Comparison of ENCODE assay signal across 37 cellular contexts in genomic region chr5:119257613-119258012, GRCh38.
DNase-seq lines count a peak whose midpoint lies in the region; ATAC-seq, FAIRE-seq and TF ChIP-seq lines count a peak whose summit lies in the region.
"Had no signal": no experiment of that assay in that cellular context is flagged by ENCODE, and none has a peak within 500 bp of the region (broad histone marks: within the 10 kb centered on the region; RNA-seq: fewer than 3 reads in every experiment).

No MANE protein-coding gene starts in this region.

- ATAC-seq in GM12878: no peak
- no peak for ATAC-seq in K562
- ATAC-seq: A549; CD8-positive, alpha-beta T cell had no signal

- H3K36me3 ChIP-seq in HEK293 (ENCODE audit: control insufficient read depth in 2 of 2, insufficient read depth in 1 of 2, low read length in 2 of 2) (no peaks in the 10 kb centered on the region), GM12878 (ENCODE audit: control insufficient read depth in 2 of 2, insufficient read depth in 2 of 2, low read length in 1 of 2) (no peaks in the 10 kb centered on the region), K562 (ENCODE audit: control insufficient read depth, insufficient read depth, low read length) (no peaks in the 10 kb centered on the region), endodermal cell (ENCODE audit: control insufficient read depth, insufficient read depth, low read length) (no peaks in the 10 kb centered on the region)
- H3K36me3 ChIP-seq: BE2C had no signal

- no peak overlapping the region for H3K27ac Mint-ChIP-seq in endodermal cell
- H3K27ac Mint-ChIP-seq: B cell; CD14-positive monocyte; CD4-positive, alpha-beta memory T cell; CD4-positive, alpha-beta T cell; CD8-positive, alpha-beta memory T cell; CD8-positive, alpha-beta T cell had no signal

- TF ChIP-seq RAD21 in GM12878 (IDR thresholded peaks at IDR 0.05; ENCODE audit: insufficient read depth, low read depth, low read length): no peak
- TF ChIP-seq RAD21 in K562 (CRISPR knock-in tag; conservative IDR thresholded peaks at IDR 0.05 in 1 of 2, IDR thresholded peaks at IDR 0.05 in 1 of 2): no peak

- no peaks in the 10 kb centered on the region for H3K4me1 Mint-ChIP-seq in endodermal cell
- H3K4me1 Mint-ChIP-seq: B cell, CD14-positive monocyte had no signal

- POLR2A ChIA-PET in HEK293 (lab: Yijun Ruan, JAX) (no interaction called here), GM12878 (lab: Charles Lee) (no interaction called here), K562 (lab: Yijun Ruan, JAX) (interaction anchor here (1.1 kb wide), 1 partner anchor 11 kb away, joined by 4 read pairs; no protein-coding TSS in a partner anchor)

- TF ChIP-seq CTCF in HEK293 (tag by site-specific recombination; IDR thresholded peaks at IDR 0.05): no peak
- TF ChIP-seq CTCF in GM12878 (IDR thresholded peaks at IDR 0.05 in 2 of 3, conservative IDR thresholded peaks at IDR 0.05 in 1 of 3; ENCODE audit: control insufficient read depth in 2 of 3, extremely low read depth in 1 of 3, insufficient read depth in 1 of 3, low read depth in 3 of 3, low read length in 3 of 3): no peak
- TF ChIP-seq CTCF in K562 (IDR thresholded peaks at IDR 0.05 in 2 of 3, conservative IDR thresholded peaks at IDR 0.05 in 1 of 3; ENCODE audit: insufficient read depth in 2 of 3, low read depth in 1 of 3, low read length in 3 of 3): no peak
- TF ChIP-seq CTCF in endodermal cell (conservative IDR thresholded peaks at IDR 0.05): no peak

- H3K4me3 Mint-ChIP-seq in endodermal cell: no peak overlapping the region
- H3K4me3 Mint-ChIP-seq: B cell; CD14-positive monocyte; CD4-positive, alpha-beta memory T cell; CD4-positive, alpha-beta T cell; CD8-positive, alpha-beta memory T cell; CD8-positive, alpha-beta T cell had no signal

- H3K4me2 ChIP-seq in GM12878 (ENCODE audit: control insufficient read depth, insufficient read depth) (no peak overlapping the region), K562 (ENCODE audit: insufficient read depth, low read length) (no peak overlapping the region)
- H3K4me2 ChIP-seq: A549; BLaER1; BLaER1 treated with 17β-estradiol and CSF1 and Interleukin-3, amounts not matched to agents 10 nM and 100 nM had no signal

- H3K27ac ChIP-seq in HEK293 (ENCODE audit: extremely low read depth, low read depth, low read length) (no peak overlapping the region), GM12878 (ENCODE audit: control insufficient read depth, insufficient read depth) (no peak overlapping the region), K562 (ENCODE audit: extremely low read depth, low read depth, low read length) (no peak overlapping the region), endodermal cell (ENCODE audit: low read depth, low read length) (no peak overlapping the region)
- H3K27ac ChIP-seq: 22Rv1; A549; BLaER1; BLaER1 treated with 17β-estradiol and CSF1 and Interleukin-3, amounts not matched to agents 10 nM and 100 nM; C4-2B had no signal

- no peaks in the 10 kb centered on the region for H3K4me1 ChIP-seq in HEK293 (ENCODE audit: control insufficient read depth, insufficient read depth, low read length)
- H3K4me1 ChIP-seq in GM12878 (ENCODE audit: control insufficient read depth, insufficient read depth, low read length): no peaks in the 10 kb centered on the region
- H3K4me1 ChIP-seq in K562 (replicated peaks in 1 of 2; ENCODE audit: control insufficient read depth in 2 of 2, insufficient read depth in 2 of 2, low read length in 2 of 2): no peaks in the 10 kb centered on the region
- no peaks in the 10 kb centered on the region for H3K4me1 ChIP-seq in endodermal cell (ENCODE audit: control insufficient read depth, insufficient read depth, low read length)
- H3K4me1 ChIP-seq: A549; BE2C; BLaER1; BLaER1 treated with 17β-estradiol and CSF1 and Interleukin-3, amounts not matched to agents 10 nM and 100 nM had no signal

- RAD21 ChIA-PET in GM12878 (lab: Charles Lee; ENCODE audit: unreplicated experiment): interaction anchor here (3.1 to 5.0 kb wide), 3 partner anchors 10 to 269 kb away, joined by 15 to 20 read pairs (median 17); partner anchors contain the start of gene DTWD2

- no peak overlapping the region for H3K9ac ChIP-seq in GM12878 (ENCODE audit: control insufficient read depth, insufficient read depth, low read length)
- no peak overlapping the region for H3K9ac ChIP-seq in K562 (ENCODE audit: insufficient read depth in 1 of 2, low read depth in 2 of 2, low read length in 2 of 2)
- H3K9ac ChIP-seq in endodermal cell (ENCODE audit: extremely low read depth, low read length, poor library complexity, severe bottlenecking): no peak overlapping the region
- H3K9ac ChIP-seq: BLaER1; BLaER1 treated with 17β-estradiol and CSF1 and Interleukin-3, amounts not matched to agents 10 nM and 100 nM had no signal

- TF ChIP-seq EP300 in GM12878 (IDR thresholded peaks at IDR 0.05; ENCODE audit: borderline replicate concordance in 1 of 2, control insufficient read depth in 1 of 2, low read depth in 2 of 2, low read length in 2 of 2) (no peak), K562 (IDR thresholded peaks at IDR 0.05; ENCODE audit: low read length) (no peak)

- H3K79me2 ChIP-seq in GM12878 (ENCODE audit: control insufficient read depth, insufficient read depth, low read length) (no peaks in the 10 kb centered on the region), K562 (ENCODE audit: control insufficient read depth, insufficient read depth, low read length) (no peaks in the 10 kb centered on the region)

- CTCF ChIA-PET in HEK293 (lab: Yijun Ruan, JAX) (interaction anchor here (0.8 to 1.2 kb wide), 2 partner anchors 9 to 80 kb away, joined by 3 to 4 read pairs; no protein-coding TSS in a partner anchor), GM12878 (lab: Yijun Ruan, JAX) (interaction anchor here (0.6 to 4.8 kb wide), 6 partner anchors 10 to 269 kb away, joined by 3 to 45 read pairs (median 12); partner anchors contain the start of gene DTWD2), K562 (lab: Yijun Ruan, JAX; ENCODE audit: low intra/inter-chr PET ratio) (no interaction called here)

- no peaks in the 10 kb centered on the region for H3K9me1 ChIP-seq in K562 (ENCODE audit: control insufficient read depth, insufficient read depth, low read length)

- H3K9me3 ChIP-seq in HEK293 (ENCODE audit: control insufficient read depth, insufficient read depth, low read depth, low read length) (no peaks in the 10 kb centered on the region), GM12878 (replicated peaks; ENCODE audit: control insufficient read depth, insufficient read depth, low read length) (peaks cover 2% of the 10 kb centered on the region), K562 (replicated peaks; ENCODE audit: control insufficient read depth, insufficient read depth, low read depth, low read length) (peaks cover 2% of the 10 kb centered on the region), endodermal cell (ENCODE audit: control insufficient read depth, low read length) (peaks cover 47% of the 10 kb centered on the region)
- H3K9me3 ChIP-seq: BE2C, Caco-2 had no signal

- FAIRE-seq in GM12878 (lab: Jason Lieb, UNC) (no peak), K562 (lab: Jason Lieb, UNC) (no peak), RCC 7860 (lab: Jason Lieb, UNC) (no peak)
- FAIRE-seq: A204.1, A549, D721Med had no signal

- H3K36me3 Mint-ChIP-seq in endodermal cell (ENCODE audit: low read depth): peaks cover 16% of the 10 kb centered on the region

- no peaks in the 10 kb centered on the region for H3K27me3 ChIP-seq in GM12878 (replicated peaks in 1 of 2; ENCODE audit: control insufficient read depth in 2 of 2, insufficient read depth in 2 of 2, low read length in 1 of 2)
- no peaks in the 10 kb centered on the region for H3K27me3 ChIP-seq in K562 (ENCODE audit: control insufficient read depth in 2 of 2, insufficient read depth in 2 of 2, low read length in 2 of 2)
- no peaks in the 10 kb centered on the region for H3K27me3 ChIP-seq in endodermal cell (ENCODE audit: control insufficient read depth, insufficient read depth, low read length, poor library complexity, severe bottlenecking)
- H3K27me3 ChIP-seq: BE2C; BLaER1; BLaER1 treated with 17β-estradiol and CSF1 and Interleukin-3, amounts not matched to agents 10 nM and 100 nM had no signal

- no TSS peak for BruUV-seq in GM12878 (replicated peaks; lab: Mats Ljungman, UMichigan)
- no TSS peak for BruUV-seq in K562 (replicated peaks; lab: Mats Ljungman, UMichigan)

- TF ChIP-seq POLR2A in GM12878 (IDR thresholded peaks at IDR 0.05; ENCODE audit: low read depth, low read length): no peak
- TF ChIP-seq POLR2A in K562 (conservative IDR thresholded peaks at IDR 0.05): no peak

- intact Hi-C loops in GM12878 (cut with micrococcal nuclease; ENCODE audit: unreplicated experiment): no loop called here
- intact Hi-C loops in K562 (cut with micrococcal nuclease): no loop called here

- DNase-seq in GM12878 (ENCODE audit: low read depth, low spot score): no peak
- DNase-seq in K562 (ENCODE audit: extremely low read depth in 1 of 4, low spot score in 3 of 4): no peak
- DNase-seq in endodermal cell: no peak
- no peak for DNase-seq in NCI-H526 treated with DMSO at 0.1 percent for 48 hours (lab: John Stamatoyannopoulos, UW)
- DNase-seq in stimulated activated naive CD4-positive, alpha-beta T cell treated with Interleukin-2 at 50 U/mL for 16 hours (lab: John Stamatoyannopoulos, UW): no peak
- no peak for DNase-seq in NCI-H1105 (lab: John Stamatoyannopoulos, UW)
- DNase-seq in RCC 7860 (ENCODE audit: low spot score): no peak
- DNase-seq: 8988T; ACHN; AML-193; BE2C; C1 segment of cervical spinal cord; Caco-2; Calu3; CD4-positive, alpha-beta memory T cell; CD4-positive, alpha-beta T cell; CD4-positive, CD25-positive, alpha-beta regulatory T cell; CD8-positive, alpha-beta memory T cell; CD8-positive, alpha-beta T cell; COR-L47; DMS 273 treated with DMSO at 0.1 percent for 48 hours; DMS153; DMS53; DMS79; DMS79 treated with DMSO at 0.1 percent for 48 hours; DND-41; EL had no signal

- H2AFZ ChIP-seq in GM12878 (ENCODE audit: control insufficient read depth, low read depth, low read length) (no peak overlapping the region), K562 (ENCODE audit: low read depth, low read length) (no peak overlapping the region)

- SMC1A ChIA-PET in GM12878 (lab: Charles Lee; ENCODE audit: uncharacterized antibody, unreplicated experiment): interaction anchor here (1.0 to 3.7 kb wide), 9 partner anchors 9 to 273 kb away, joined by 3 to 23 read pairs (median 3); partner anchors contain the start of gene DTWD2

- no peaks in the 10 kb centered on the region for H4K20me1 ChIP-seq in GM12878 (ENCODE audit: control insufficient read depth, insufficient read depth)
- no peaks in the 10 kb centered on the region for H4K20me1 ChIP-seq in K562 (replicated peaks; ENCODE audit: control insufficient read depth, insufficient read depth, low read length)
- H4K20me1 ChIP-seq: BLaER1; BLaER1 treated with 17β-estradiol and CSF1 and Interleukin-3, amounts not matched to agents 10 nM and 100 nM had no signal

- in situ Hi-C loops in GM12878 (cut with MboI) (no loop called here), K562 (cut with MboI) (no loop called here)

- no peaks in the 10 kb centered on the region for H3K27me3 Mint-ChIP-seq in endodermal cell (ENCODE audit: insufficient read depth)
- H3K27me3 Mint-ChIP-seq: B cell; CD4-positive, alpha-beta memory T cell; CD4-positive, alpha-beta T cell; CD4-positive, CD25-positive, alpha-beta regulatory T cell; CD8-positive, alpha-beta memory T cell had no signal

- 81% methylated on average over 3 of the region's 3 CpGs for WGBS in GM12878 (ENCODE audit: insufficient coverage, insufficient replicate concordance, low lambda C conversion rate, missing lambda C conversion rate)
- 68% methylated on average over 3 of the region's 3 CpGs for WGBS in K562 (ENCODE audit: insufficient coverage, low coverage, missing lambda C conversion rate)
- 96 to 100% methylated on average over 1 to 3 of the region's 3 CpGs for WGBS in endodermal cell (ENCODE audit: insufficient coverage in 1 of 2, insufficient read length in 1 of 2), 2 experiments

- peaks cover 58% of the 10 kb centered on the region for H3K9me3 Mint-ChIP-seq in endodermal cell

- H3K4me3 ChIP-seq in HEK293 (ENCODE audit: low read depth, low read length) (no peak overlapping the region), GM12878 (no peak overlapping the region), K562 (no peak overlapping the region), endodermal cell (ENCODE audit: low read length) (peak overlapping the region; percentile 29)
- H3K4me3 ChIP-seq: A549; BLaER1; BLaER1 treated with 17β-estradiol and CSF1 and Interleukin-3, amounts not matched to agents 10 nM and 100 nM had no signal

Comparison
In these comparisons a context has a peak if more than half of its experiments do, and no peak if none do; other contexts are left out.
1. Of the 44 proteins assayed by ChIP-seq in both K562 and HEK293: peak only in K562: TRIM28 and ZEB2; only in HEK293: none; in both: none; in neither: 42.